Comparison of ENCODE assay signal across 25 cellular contexts in genomic region chr2:19439081-19439480, GRCh38.
"Had no signal": no experiment of that assay in that cellular context is flagged by ENCODE, and none has a peak within 500 bp of the region (broad histone marks: within the 10 kb centered on the region; RNA-seq: fewer than 3 reads in every experiment).

No MANE protein-coding gene starts in this region.

- H3K4me3 Mint-ChIP-seq: dendritic cell treated with granulocyte-macrophage colony-stimulating factor and Interleukin-4, amounts not matched to agents 40 ng/mL and 50 ng/mL, for 4 days; effector memory CD8-positive, alpha-beta T cell; endodermal cell had no signal

- FAIRE-seq: endometrium, islet of Langerhans had no signal

- H3K9me3 Mint-ChIP-seq: endodermal cell had no signal

- H3K27me3 ChIP-seq: colonic mucosa, esophagus squamous epithelium, gastrocnemius medialis, heart right ventricle, left lung had no signal

- H3K27ac ChIP-seq: colonic mucosa, epithelial cell of prostate, esophagus squamous epithelium, gastrocnemius medialis, heart right ventricle, left lung, lower lobe of right lung had no signal

- H3K36me3 ChIP-seq: colonic mucosa, esophagus squamous epithelium, gastrocnemius medialis, heart right ventricle, left lung, lower lobe of right lung had no signal

- H3K4me1 ChIP-seq: colonic mucosa, esophagus squamous epithelium, gastrocnemius medialis, heart right ventricle, left lung, lower lobe of right lung had no signal

- DNase-seq: colonic mucosa; cortex of kidney; effector CD8-positive, alpha-beta T cell; effector memory CD8-positive, alpha-beta T cell; endodermal cell; erythroblast; esophagus squamous epithelium; foreskin fibroblast; foreskin melanocyte; gastrocnemius medialis; glutamatergic neuron; head of caudate nucleus; heart right ventricle; hippocampal formation; left cardiac atrium; left lung; left ventricle myocardium superior; lower lobe of right lung; mesenchymal stem cell; midbrain had no signal

- H3K27ac Mint-ChIP-seq: dendritic cell treated with granulocyte-macrophage colony-stimulating factor and Interleukin-4, amounts not matched to agents 40 ng/mL and 50 ng/mL, for 4 days; effector memory CD8-positive, alpha-beta T cell; endodermal cell had no signal

- H3K27me3 Mint-ChIP-seq: dendritic cell treated with granulocyte-macrophage colony-stimulating factor and Interleukin-4, amounts not matched to agents 40 ng/mL and 50 ng/mL, for 4 days had no signal

- H3K4me3 ChIP-seq: colonic mucosa, esophagus squamous epithelium, gastrocnemius medialis, heart right ventricle, left lung, lower lobe of right lung had no signal

- ATAC-seq: effector memory CD8-positive, alpha-beta T cell; esophagus mucosa; gastrocnemius medialis; heart right ventricle; left cardiac atrium; left lung; left ventricle myocardium superior; lower lobe of right lung had no signal

- H3K9me3 ChIP-seq: colonic mucosa, esophagus squamous epithelium, gastrocnemius medialis, heart right ventricle, left lung, lower lobe of right lung had no signal
